In the genomic region with DNA sequence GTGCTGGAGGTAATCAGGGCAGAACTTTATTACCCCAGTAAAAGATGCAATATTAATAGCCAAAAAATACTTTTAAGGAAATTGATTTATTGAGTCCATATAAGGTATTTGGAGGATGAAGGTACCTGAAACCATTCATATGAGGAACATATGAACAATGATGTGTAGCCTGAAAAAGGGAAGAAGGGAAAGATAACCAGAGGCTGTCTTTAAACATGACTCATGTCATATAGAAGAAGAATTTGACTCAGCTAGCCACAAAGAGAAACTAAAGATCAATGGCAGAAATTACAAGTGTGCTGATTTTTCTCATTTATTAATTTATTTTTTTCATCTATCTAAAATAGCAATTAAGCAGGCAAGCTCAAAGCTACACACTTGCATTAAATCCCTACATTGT, we compare ENCODE assay signal across 12 cellular contexts.
DNase-seq lines count a peak whose midpoint lies in the region; ATAC-seq and TF ChIP-seq lines count a peak whose summit lies in the region.
"Had no signal": no experiment of that assay in that cellular context is flagged by ENCODE, and none has a peak within 500 bp of the region (broad histone marks: within the 10 kb centered on the region; RNA-seq: fewer than 3 reads in every experiment).

No MANE protein-coding gene starts in this region.

- peaks cover 0 to 1% of the 10 kb centered on the region in 2 donors for H3K27me3 Mint-ChIP-seq in CD4-positive, alpha-beta memory T cell

- H3K9me3 Mint-ChIP-seq in CD4-positive, alpha-beta memory T cell: no peaks in the 10 kb centered on the region

- peaks cover 0 to 3% (median under 1%) of the 10 kb centered on the region in 4 donors for H3K4me1 Mint-ChIP-seq in CD4-positive, alpha-beta memory T cell

- intact Hi-C loops in CD4-positive, alpha-beta memory T cell (cut with micrococcal nuclease): no loop called here

- H3K4me1 ChIP-seq in CD4-positive, alpha-beta memory T cell (ENCODE audit: insufficient read depth, low read length): no peaks in the 10 kb centered on the region
- H3K4me1 ChIP-seq: spleen had no signal

- no peak overlapping the region for H3K4me3 Mint-ChIP-seq in CD4-positive, alpha-beta memory T cell

- CTCF ChIA-PET in CD4-positive, alpha-beta memory T cell (lab: Charles Lee; ENCODE audit: partially characterized antibody): no interaction called here

- no peaks in the 10 kb centered on the region for H3K9me3 ChIP-seq in CD4-positive, alpha-beta memory T cell (ENCODE audit: control insufficient read depth in 1 of 2, low read length in 2 of 2)
- H3K9me3 ChIP-seq: spleen had no signal

- no peak overlapping the region for H3K4me3 ChIP-seq in AG10803 (ENCODE audit: low read length)
- no peak overlapping the region for H3K4me3 ChIP-seq in CD4-positive, alpha-beta memory T cell (ENCODE audit: low read length in 2 of 2)
- H3K4me3 ChIP-seq: spleen had no signal

- H3K36me3 ChIP-seq in CD4-positive, alpha-beta memory T cell (ENCODE audit: insufficient read depth, low read length): no peaks in the 10 kb centered on the region
- H3K36me3 ChIP-seq: spleen had no signal

- DNase-seq in AG10803 (ENCODE audit: low read depth): peak; percentile 5
- peak; percentile 34 for DNase-seq in M059J (ENCODE audit: low read depth)
- no peak for DNase-seq in stimulated activated CD4-positive, alpha-beta T cell treated with anti-CD3 and anti-CD28 coated beads, Interleukin-4, amount 100 ng/mL, for 24 hours
- DNase-seq in CD4-positive, alpha-beta memory T cell: no peak
- DNase-seq in effector CD4-positive, alpha-beta T cell: no peak
- no peak for DNase-seq in NCI-H2081 treated with DMSO at 0.1 percent for 48 hours (lab: John Stamatoyannopoulos, UW)
- DNase-seq: amniotic stem cell, H7, spleen had no signal

- no peak for TF ChIP-seq CTCF in AG10803 (conservative IDR thresholded peaks at IDR 0.05; ENCODE audit: low read length)

- H3K27ac ChIP-seq in CD4-positive, alpha-beta memory T cell (ENCODE audit: low read depth, low read length): no peak overlapping the region
- H3K27ac ChIP-seq: C4-2B, spleen had no signal

- H3K27me3 ChIP-seq in CD4-positive, alpha-beta memory T cell (ENCODE audit: insufficient read depth, low read length): no peaks in the 10 kb centered on the region
- H3K27me3 ChIP-seq: spleen had no signal

- no peaks in the 10 kb centered on the region for H3K36me3 Mint-ChIP-seq in CD4-positive, alpha-beta memory T cell

- POLR2A ChIA-PET in CD4-positive, alpha-beta memory T cell (lab: Charles Lee; ENCODE audit: partially characterized antibody): no interaction called here

- no peak overlapping the region for H3K27ac Mint-ChIP-seq in CD4-positive, alpha-beta memory T cell

- peak; percentile 80 for ATAC-seq in GM18909 (IDR thresholded peaks at IDR 0.05; ENCODE audit: poor library complexity, unreplicated experiment)
- peak; percentile 67 for ATAC-seq in HG02798 (IDR thresholded peaks at IDR 0.05; ENCODE audit: poor library complexity, unreplicated experiment)

Comparison
In these comparisons a context has a peak if more than half of its experiments do, and no peak if none do; other contexts are left out.
1. DNase-seq: peak in AG10803 (single experiment) and M059J (single experiment); none in stimulated activated CD4-positive, alpha-beta T cell treated with anti-CD3 and anti-CD28 coated beads, Interleukin-4, amount 100 ng/mL, for 24 hours (single experiment), CD4-positive, alpha-beta memory T cell (0 of 5), effector CD4-positive, alpha-beta T cell (single experiment) and NCI-H2081 treated with DMSO at 0.1 percent for 48 hours (single experiment).